ENCODE assay signal across 11 cellular contexts in the genomic region with DNA sequence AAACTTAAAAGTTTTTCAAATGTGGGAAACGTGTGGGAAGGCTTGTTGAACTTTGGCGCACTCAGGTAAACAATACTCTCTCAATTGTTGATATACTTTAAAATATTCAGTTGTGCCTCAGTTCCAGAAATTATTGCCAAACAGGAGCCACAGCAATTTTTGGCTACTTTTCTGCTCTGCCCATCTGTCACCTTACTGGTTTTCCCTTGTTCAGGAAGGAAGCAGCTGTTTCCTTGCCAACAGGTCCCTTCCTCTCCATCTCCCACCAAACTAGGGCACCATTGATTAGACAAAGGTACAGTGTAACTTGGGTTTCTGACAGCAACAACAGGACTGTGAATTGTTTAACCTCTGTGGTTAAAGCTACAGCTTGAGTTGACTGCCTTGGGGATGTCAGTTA.
DNase-seq lines count a peak whose midpoint lies in the region; ATAC-seq and TF ChIP-seq lines count a peak whose summit lies in the region.
"Had no signal": no experiment of that assay in that cellular context is flagged by ENCODE, and none has a peak within 500 bp of the region (broad histone marks: within the 10 kb centered on the region; RNA-seq: fewer than 3 reads in every experiment).

No MANE protein-coding gene starts in this region.

- H3K9me3 ChIP-seq in breast epithelium: no peaks in the 10 kb centered on the region
- H3K9me3 ChIP-seq in SU-DHL-6 (ENCODE audit: insufficient read depth, low read length): no peaks in the 10 kb centered on the region
- no peaks in the 10 kb centered on the region for H3K9me3 ChIP-seq in hepatocyte (ENCODE audit: low read depth)
- H3K9me3 ChIP-seq in adrenal gland (replicated peaks in 1 of 3): no peaks in the 10 kb centered on the region
- H3K9me3 ChIP-seq: BE2C had no signal

- H3K36me3 ChIP-seq in breast epithelium: no peaks in the 10 kb centered on the region
- no peaks in the 10 kb centered on the region; the same call in 1 of the 2 replicates for H3K36me3 ChIP-seq in SU-DHL-6 (ENCODE audit: low read length)
- no peaks in the 10 kb centered on the region for H3K36me3 ChIP-seq in hepatocyte (replicated peaks; ENCODE audit: insufficient read depth, low read depth)
- no peaks in the 10 kb centered on the region for H3K36me3 ChIP-seq in adrenal gland (replicated peaks in 1 of 2)
- H3K36me3 ChIP-seq: BE2C had no signal

- CTCF ChIA-PET in MCF 10A (lab: Yijun Ruan, JAX): interaction anchor here (0.6 to 0.8 kb wide), 2 partner anchors 152 to 303 kb away, joined by 3 read pairs; no protein-coding TSS in a partner anchor

- no peaks in the 10 kb centered on the region for H3K27me3 Mint-ChIP-seq in MCF 10A (ENCODE audit: insufficient read depth, unreplicated experiment)
- H3K27me3 Mint-ChIP-seq in stimulated activated naive CD8-positive, alpha-beta T cell treated with anti-CD3 and anti-CD28 coated beads, Interleukin-15, amount 100 ng/mL, for 72 hours: no peaks in the 10 kb centered on the region

- no TSS peak for BruUV-seq in MCF 10A (replicated peaks; lab: Mats Ljungman, UMichigan)

- WGBS in hepatocyte (ENCODE audit: low lambda C conversion rate, missing lambda C conversion rate): 74% methylated on average over 2 of the region's 2 CpGs
- 70 to 79% (median 72%) methylated on average over 2 of the region's 2 CpGs for WGBS in adrenal gland, 4 donors

- H3K4me1 Mint-ChIP-seq in MCF 10A (ENCODE audit: insufficient read depth, unreplicated experiment): no peaks in the 10 kb centered on the region
- peaks cover 5% of the 10 kb centered on the region for H3K4me1 Mint-ChIP-seq in stimulated activated naive CD8-positive, alpha-beta T cell treated with anti-CD3 and anti-CD28 coated beads, Interleukin-15, amount 100 ng/mL, for 72 hours

- H2AFZ ChIP-seq in SU-DHL-6 (ENCODE audit: low read depth, low read length, severe bottlenecking) (no peak overlapping the region), hepatocyte (no peak overlapping the region)

- intact Hi-C loops in breast epithelium (cut with DNase I; ENCODE audit: low total_unique reads): loop anchor here (2.0 kb wide), 1 partner anchor 55 kb away; no protein-coding TSS in a partner anchor
- intact Hi-C loops in MCF 10A (cut with micrococcal nuclease): no loop called here
- intact Hi-C loops in adrenal gland (cut with DNase I): no loop called here

- H3K79me2 ChIP-seq in SU-DHL-6 (ENCODE audit: insufficient read depth, low read length) (peaks cover 35% of the 10 kb centered on the region), hepatocyte (peaks cover 47% of the 10 kb centered on the region)

- no peaks in the 10 kb centered on the region; the same call in 1 of the 2 replicates for H3F3A ChIP-seq in SU-DHL-6 (ENCODE audit: insufficient read depth)

- H3K9me3 Mint-ChIP-seq in MCF 10A (ENCODE audit: unreplicated experiment): no peaks in the 10 kb centered on the region
- H3K9me3 Mint-ChIP-seq in stimulated activated naive CD8-positive, alpha-beta T cell treated with anti-CD3 and anti-CD28 coated beads, Interleukin-15, amount 100 ng/mL, for 72 hours: no peaks in the 10 kb centered on the region
- H3K9me3 Mint-ChIP-seq: stimulated activated effector memory CD8-positive, alpha-beta T cell treated with anti-CD3 and anti-CD28 coated beads, Interleukin-12 subunit alpha, Interleukin-12 subunit beta, amount 100 ng/mL, for 72 hours had no signal

- TF ChIP-seq CTCF in breast epithelium (IDR thresholded peaks at IDR 0.05): no peak
- no peak for TF ChIP-seq CTCF in MCF 10A (IDR thresholded peaks at IDR 0.05; ENCODE audit: unreplicated experiment)
- TF ChIP-seq CTCF in SU-DHL-6 (IDR thresholded peaks at IDR 0.05; ENCODE audit: insufficient read depth, low read length, poor library complexity, severe bottlenecking): no peak
- no peak for TF ChIP-seq CTCF in hepatocyte (IDR thresholded peaks at IDR 0.05; ENCODE audit: poor library complexity)
- TF ChIP-seq CTCF in adrenal gland (IDR thresholded peaks at IDR 0.05): no peak

- POLR2A ChIA-PET in MCF 10A (lab: Yijun Ruan, JAX): interaction anchor here (0.9 to 1.2 kb wide), 2 partner anchors 11 to 14 kb away, joined by 3 to 4 read pairs; no protein-coding TSS in a partner anchor

- H3K4me2 ChIP-seq in SU-DHL-6 (ENCODE audit: low read depth, low read length, poor library complexity, severe bottlenecking) (peak overlapping the region; percentile 89), hepatocyte (peak overlapping the region; percentile 92)

- ATAC-seq in stimulated activated naive CD8-positive, alpha-beta T cell treated with anti-CD3 and anti-CD28 coated beads, Interleukin-15, amount 100 ng/mL, for 72 hours: no peak
- ATAC-seq: stimulated activated effector memory CD8-positive, alpha-beta T cell treated with anti-CD3 and anti-CD28 coated beads, Interleukin-12 subunit alpha, Interleukin-12 subunit beta, amount 100 ng/mL, for 72 hours had no signal

- DNase-seq in breast epithelium (ENCODE audit: low spot score in 2 of 2) (no peak), MCF 10A (ENCODE audit: unreplicated experiment) (no peak), hepatocyte (ENCODE audit: low spot score) (no peak), HCEC 1CT (no peak), amygdala (lab: John Stamatoyannopoulos, UW) (no peak), adrenal gland (no peak)
- no peak for DNase-seq in stimulated activated naive CD8-positive, alpha-beta T cell treated with anti-CD3 and anti-CD28 coated beads, Interleukin-15, amount 100 ng/mL, for 72 hours
- DNase-seq: BE2C, midbrain had no signal

- H3K27me3 ChIP-seq in breast epithelium (no peaks in the 10 kb centered on the region), SU-DHL-6 (ENCODE audit: low read length) (no peaks in the 10 kb centered on the region), hepatocyte (no peaks in the 10 kb centered on the region), adrenal gland (no peaks in the 10 kb centered on the region)
- H3K27me3 ChIP-seq: BE2C had no signal

- no peak overlapping the region for H3K9ac ChIP-seq in SU-DHL-6 (ENCODE audit: low read length)

- no peak for TF ChIP-seq POLR2A in breast epithelium (IDR thresholded peaks at IDR 0.05)
- TF ChIP-seq POLR2A in adrenal gland (IDR thresholded peaks at IDR 0.05): no peak

- H3K9me2 ChIP-seq in SU-DHL-6 (replicated peaks; ENCODE audit: insufficient read depth, low read length) (no peaks in the 10 kb centered on the region), hepatocyte (replicated peaks; ENCODE audit: insufficient read depth) (no peaks in the 10 kb centered on the region)

- H3K27ac ChIP-seq in breast epithelium (no peak overlapping the region), SU-DHL-6 (ENCODE audit: low read depth, low read length) (no peak overlapping the region), hepatocyte (no peak overlapping the region), adrenal gland (no peak overlapping the region)

- no peak overlapping the region for H3K27ac Mint-ChIP-seq in MCF 10A (ENCODE audit: low read depth, unreplicated experiment)
- no peak overlapping the region for H3K27ac Mint-ChIP-seq in stimulated activated naive CD8-positive, alpha-beta T cell treated with anti-CD3 and anti-CD28 coated beads, Interleukin-15, amount 100 ng/mL, for 72 hours
- H3K27ac Mint-ChIP-seq: stimulated activated effector memory CD8-positive, alpha-beta T cell treated with anti-CD3 and anti-CD28 coated beads, Interleukin-12 subunit alpha, Interleukin-12 subunit beta, amount 100 ng/mL, for 72 hours had no signal

- H3K4me3 ChIP-seq in breast epithelium (peak overlapping the region in 2 of 3 donors; percentile 41 to 73), SU-DHL-6 (ENCODE audit: insufficient read depth, low read length, poor library complexity, severe bottlenecking) (peak overlapping the region; percentile 6), hepatocyte (peak overlapping the region; percentile 41), adrenal gland (peak overlapping the region in 1 of 4 donors; percentile 94)

- no peak overlapping the region for H3K4me3 Mint-ChIP-seq in MCF 10A (ENCODE audit: unreplicated experiment)
- peak overlapping the region; percentile 30 to 66 for H3K4me3 Mint-ChIP-seq in stimulated activated naive CD8-positive, alpha-beta T cell treated with anti-CD3 and anti-CD28 coated beads, Interleukin-15, amount 100 ng/mL, for 72 hours
- H3K4me3 Mint-ChIP-seq: stimulated activated effector memory CD8-positive, alpha-beta T cell treated with anti-CD3 and anti-CD28 coated beads, Interleukin-12 subunit alpha, Interleukin-12 subunit beta, amount 100 ng/mL, for 72 hours had no signal

- H3K4me1 ChIP-seq in breast epithelium: peaks cover 0 to 11% of the 10 kb centered on the region in 2 donors
- peaks cover 31% of the 10 kb centered on the region for H3K4me1 ChIP-seq in hepatocyte (ENCODE audit: insufficient read depth)
- peaks cover 14 to 67% of the 10 kb centered on the region in 2 donors for H3K4me1 ChIP-seq in adrenal gland (replicated peaks in 1 of 2)
- H3K4me1 ChIP-seq: BE2C had no signal

- H4K20me1 ChIP-seq in SU-DHL-6 (ENCODE audit: low read depth, low read length) (peaks cover 10% of the 10 kb centered on the region; the same call in 1 of the 2 replicates), hepatocyte (ENCODE audit: insufficient read depth, poor library complexity, severe bottlenecking) (peaks cover 22% of the 10 kb centered on the region)

- no peaks in the 10 kb centered on the region for H3K36me3 Mint-ChIP-seq in MCF 10A (ENCODE audit: insufficient read depth, unreplicated experiment)
- H3K36me3 Mint-ChIP-seq: stimulated activated effector memory CD8-positive, alpha-beta T cell treated with anti-CD3 and anti-CD28 coated beads, Interleukin-12 subunit alpha, Interleukin-12 subunit beta, amount 100 ng/mL, for 72 hours had no signal
